ENCODE assay signal across 12 cellular contexts in the genomic region with DNA sequence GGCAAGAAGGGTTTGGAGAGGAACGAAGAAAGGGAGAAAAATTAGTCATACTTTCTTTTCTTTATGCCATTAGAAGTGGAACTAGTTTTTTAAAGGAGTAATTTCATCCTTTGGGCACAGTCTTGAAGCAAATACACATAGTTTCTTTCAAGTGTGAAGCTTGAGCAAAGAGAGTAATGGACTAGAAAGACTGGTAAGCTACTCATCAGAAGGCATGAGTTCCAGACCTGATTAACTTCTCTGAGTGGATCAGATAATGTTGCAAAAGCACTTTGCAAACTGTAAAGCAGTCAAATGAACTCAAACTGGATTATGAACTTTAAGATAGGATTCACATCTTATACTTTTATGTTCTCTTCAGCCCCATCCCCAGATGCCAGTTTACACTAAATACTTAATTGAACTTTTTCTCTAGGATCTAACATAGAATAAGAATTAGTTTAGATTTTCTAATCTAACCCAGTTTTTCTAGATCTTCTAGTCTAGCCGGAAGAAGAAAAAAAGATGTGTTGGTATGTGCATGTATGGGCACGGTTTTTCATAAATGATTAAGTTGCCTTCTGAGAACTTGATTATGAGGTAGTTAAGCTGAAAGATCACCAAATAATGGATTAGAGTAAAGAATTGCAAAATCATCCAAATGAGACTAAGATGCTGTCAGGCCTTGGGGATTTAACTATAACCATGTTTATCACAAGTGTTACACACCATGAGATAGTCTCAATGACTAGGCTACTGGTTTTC.
"Had no signal": no experiment of that assay in that cellular context is flagged by ENCODE, and none has a peak within 500 bp of the region (broad histone marks: within the 10 kb centered on the region; RNA-seq: fewer than 3 reads in every experiment).

No MANE protein-coding gene starts in this region.

- H3K4me1 ChIP-seq: colonic mucosa had no signal

- ATAC-seq: left ventricle myocardium superior, pancreas had no signal

- DNase-seq: activated CD4-positive, alpha-beta T cell treated with anti-CD3 and anti-CD28 coated beads for 4 hours; activated gamma-delta T cell treated with Interleukin-2 at 50 U/mL for 16 hours; activated T-cell treated with anti-CD3 and anti-CD28 coated beads, Interleukin-2, amount 50 U/mL, for 48 hours; caudate nucleus; colonic mucosa; effector CD4-positive, alpha-beta T cell; left ventricle myocardium superior; mesenchymal stem cell; pancreas; stimulated activated CD4-positive, alpha-beta T cell treated with anti-CD3 and anti-CD28 coated beads, Interleukin-2, amount 100 ng/mL, for 48 hours; uterus had no signal

- H3K4me3 ChIP-seq: colonic mucosa, pancreas, uterus had no signal

- H3K27me3 ChIP-seq: colonic mucosa, pancreas, uterus had no signal

- H3K9me3 ChIP-seq: colonic mucosa, pancreas, uterus had no signal

- H3K9me3 Mint-ChIP-seq: neural crest cell had no signal

- H3K27ac ChIP-seq: colonic mucosa, pancreas, uterus had no signal

- FAIRE-seq: pancreas had no signal

- H3K36me3 ChIP-seq: colonic mucosa, pancreas, uterus had no signal
